In the genomic region with DNA sequence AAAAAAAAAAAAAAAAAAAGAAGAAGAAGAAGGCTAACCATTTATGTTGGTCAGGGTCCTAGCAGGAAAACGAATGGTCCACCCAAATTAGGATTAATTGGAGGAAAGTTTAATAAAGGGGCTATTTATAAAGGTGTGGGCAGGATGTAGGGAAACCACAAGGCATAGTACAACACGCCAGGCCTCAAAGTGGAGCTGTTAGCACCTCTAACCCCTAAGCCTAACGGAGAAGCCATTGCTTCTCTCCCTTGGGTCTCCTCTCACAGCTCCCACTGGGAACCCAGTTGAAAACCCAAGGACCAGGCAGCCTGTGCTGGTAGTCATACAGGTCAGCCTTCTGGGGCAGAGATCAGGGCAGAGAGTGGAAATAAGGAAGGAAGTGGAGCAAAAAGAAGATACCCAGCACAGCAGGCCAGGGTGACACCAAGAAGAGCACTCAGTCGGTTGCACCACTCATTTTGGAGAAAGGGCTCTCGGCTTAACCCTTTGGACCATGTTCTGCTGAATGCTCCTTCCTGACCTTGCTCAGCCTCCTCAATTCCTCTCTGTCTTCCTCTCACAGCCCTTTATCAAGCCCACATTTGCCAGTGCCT, we compare ENCODE assay signal across 13 cellular contexts. TPM values are rescaled to one million over a fixed set of nuclear protein-coding genes. Genes with fewer than 3 reads are reported as not detected.
DNase-seq lines count a peak whose midpoint lies in the region; ATAC-seq and TF ChIP-seq lines count a peak whose summit lies in the region.
"Had no signal": no experiment of that assay in that cellular context is flagged by ENCODE, and none has a peak within 500 bp of the region (broad histone marks: within the 10 kb centered on the region; RNA-seq: fewer than 3 reads in every experiment).

No MANE protein-coding gene starts in this region.

- peaks cover 0 to 22% (median 4%) of the 10 kb centered on the region in 4 donors for H3K4me1 ChIP-seq in Peyer's patch

- H3K9me3 ChIP-seq in Peyer's patch, result no peaks in the 10 kb centered on the region

- H3K27me3 ChIP-seq in Peyer's patch, result no peaks in the 10 kb centered on the region

- no peaks in the 10 kb centered on the region for H3K36me3 ChIP-seq in Peyer's patch

- peak overlapping the region; percentile 65 for H3K4me3 Mint-ChIP-seq in activated naive CD8-positive, alpha-beta T cell treated with anti-CD3 and anti-CD28 coated beads, Interleukin-2, amount 10 ng/mL, durations not matched to agents 7 days and 5 days
- no peak overlapping the region for H3K4me3 Mint-ChIP-seq in activated naive CD8-positive, alpha-beta T cell treated with anti-CD3 and anti-CD28 coated beads for 36 hours
- H3K4me3 Mint-ChIP-seq in immature natural killer cell, result peak overlapping the region; percentile 6 to 61 (median 40)
- no peak overlapping the region for H3K4me3 Mint-ChIP-seq in stimulated activated naive B cell treated with anti-CD40 and anti-IgM and Interleukin-4, amounts not matched to agents 10 μg/mL and 1 μg/mL and 100 μg/mL, for 72 hours

- peaks cover 7% of the 10 kb centered on the region for H3K27me3 Mint-ChIP-seq in activated naive CD8-positive, alpha-beta T cell treated with anti-CD3 and anti-CD28 coated beads, Interleukin-2, amount 10 ng/mL, durations not matched to agents 7 days and 5 days
- H3K27me3 Mint-ChIP-seq in activated naive CD8-positive, alpha-beta T cell treated with anti-CD3 and anti-CD28 coated beads for 36 hours, result no peaks in the 10 kb centered on the region
- peaks cover 0 to 2% (median 0%) of the 10 kb centered on the region in 3 donors for H3K27me3 Mint-ChIP-seq in immature natural killer cell (ENCODE audit: low read depth in 3 of 3)
- no peaks in the 10 kb centered on the region for H3K27me3 Mint-ChIP-seq in stimulated activated naive B cell treated with anti-CD40 and anti-IgM and Interleukin-4, amounts not matched to agents 10 μg/mL and 1 μg/mL and 100 μg/mL, for 72 hours

- no peak for DNase-seq in activated naive CD8-positive, alpha-beta T cell treated with anti-CD3 and anti-CD28 coated beads, Interleukin-2, amount 10 ng/mL, durations not matched to agents 7 days and 5 days
- DNase-seq in activated naive CD8-positive, alpha-beta T cell treated with anti-CD3 and anti-CD28 coated beads for 36 hours, result no peak
- DNase-seq in Peyer's patch, result peak in 2 of 3 donors; percentile 44 to 49
- peak in 2 of 3 donors; percentile 31 to 34 for DNase-seq in immature natural killer cell
- no peak for DNase-seq in stimulated activated naive B cell treated with anti-CD40 and anti-IgM and Interleukin-4, amounts not matched to agents 10 μg/mL and 1 μg/mL and 100 μg/mL, for 72 hours
- no peak for DNase-seq in 8988T
- no peak for DNase-seq in NCI-H146 treated with DMSO at 0.1 percent for 48 hours (lab: John Stamatoyannopoulos, UW; ENCODE audit: unreplicated experiment)
- DNase-seq: activated naive CD4-positive, alpha-beta T cell treated with Interleukin-2 at 50 U/mL for 16 hours; effector CD4-positive, alpha-beta T cell; NCI-H1694 treated with DMSO at 0.1 percent for 48 hours; NCI-H748 treated with DMSO at 0.1 percent for 48 hours; SHP77 treated with DMSO at 0.1 percent for 48 hours had no signal

- no peaks in the 10 kb centered on the region for H3K36me3 Mint-ChIP-seq in activated naive CD8-positive, alpha-beta T cell treated with anti-CD3 and anti-CD28 coated beads, Interleukin-2, amount 10 ng/mL, durations not matched to agents 7 days and 5 days
- H3K36me3 Mint-ChIP-seq in activated naive CD8-positive, alpha-beta T cell treated with anti-CD3 and anti-CD28 coated beads for 36 hours, result no peaks in the 10 kb centered on the region
- peaks cover 4 to 7% (median 4%) of the 10 kb centered on the region in 3 donors for H3K36me3 Mint-ChIP-seq in immature natural killer cell
- no peaks in the 10 kb centered on the region for H3K36me3 Mint-ChIP-seq in stimulated activated naive B cell treated with anti-CD40 and anti-IgM and Interleukin-4, amounts not matched to agents 10 μg/mL and 1 μg/mL and 100 μg/mL, for 72 hours

- H3K4me1 Mint-ChIP-seq in activated naive CD8-positive, alpha-beta T cell treated with anti-CD3 and anti-CD28 coated beads, Interleukin-2, amount 10 ng/mL, durations not matched to agents 7 days and 5 days, result peaks cover 19% of the 10 kb centered on the region
- H3K4me1 Mint-ChIP-seq in activated naive CD8-positive, alpha-beta T cell treated with anti-CD3 and anti-CD28 coated beads for 36 hours, result peaks cover 24% of the 10 kb centered on the region
- H3K4me1 Mint-ChIP-seq in immature natural killer cell, result peaks cover 18 to 20% of the 10 kb centered on the region in 2 donors
- H3K4me1 Mint-ChIP-seq in stimulated activated naive B cell treated with anti-CD40 and anti-IgM and Interleukin-4, amounts not matched to agents 10 μg/mL and 1 μg/mL and 100 μg/mL, for 72 hours, result peaks cover 11 to 12% of the 10 kb centered on the region in 2 donors

- H3K9me3 Mint-ChIP-seq in activated naive CD8-positive, alpha-beta T cell treated with anti-CD3 and anti-CD28 coated beads, Interleukin-2, amount 10 ng/mL, durations not matched to agents 7 days and 5 days, result no peaks in the 10 kb centered on the region
- H3K9me3 Mint-ChIP-seq in activated naive CD8-positive, alpha-beta T cell treated with anti-CD3 and anti-CD28 coated beads for 36 hours, result no peaks in the 10 kb centered on the region
- no peaks in the 10 kb centered on the region for H3K9me3 Mint-ChIP-seq in immature natural killer cell
- H3K9me3 Mint-ChIP-seq in stimulated activated naive B cell treated with anti-CD40 and anti-IgM and Interleukin-4, amounts not matched to agents 10 μg/mL and 1 μg/mL and 100 μg/mL, for 72 hours, result no peaks in the 10 kb centered on the region

- peak; percentile 53 for ATAC-seq in activated naive CD8-positive, alpha-beta T cell treated with anti-CD3 and anti-CD28 coated beads, Interleukin-2, amount 10 ng/mL, durations not matched to agents 7 days and 5 days (ENCODE audit: low read depth)
- ATAC-seq in stimulated activated naive B cell treated with anti-CD40 and anti-IgM and Interleukin-4, amounts not matched to agents 10 μg/mL and 1 μg/mL and 100 μg/mL, for 72 hours (replicated peaks), result peak; percentile 46
- ATAC-seq in GM18519 (IDR thresholded peaks at IDR 0.05; ENCODE audit: low FRiP score, unreplicated experiment), result no peak

- H3K4me3 ChIP-seq in Peyer's patch, result no peak overlapping the region

- POLR2A ChIA-PET in activated naive CD8-positive, alpha-beta T cell treated with anti-CD3 and anti-CD28 coated beads, Interleukin-2, amount 10 ng/mL, durations not matched to agents 7 days and 5 days (lab: Charles Lee), result interaction anchor here (0.7 to 1.0 kb wide), 4 partner anchors 9 to 479 kb away, joined by 3 to 6 read pairs (median 4); no protein-coding TSS in a partner anchor

- TF ChIP-seq POLR2A in Peyer's patch (IDR thresholded peaks at IDR 0.05), result no peak

- peak overlapping the region; percentile 60 for H3K27ac Mint-ChIP-seq in activated naive CD8-positive, alpha-beta T cell treated with anti-CD3 and anti-CD28 coated beads, Interleukin-2, amount 10 ng/mL, durations not matched to agents 7 days and 5 days
- no peak overlapping the region for H3K27ac Mint-ChIP-seq in activated naive CD8-positive, alpha-beta T cell treated with anti-CD3 and anti-CD28 coated beads for 36 hours
- H3K27ac Mint-ChIP-seq in immature natural killer cell, result peak overlapping the region; percentile 26 to 77 (median 68)
- H3K27ac Mint-ChIP-seq in stimulated activated naive B cell treated with anti-CD40 and anti-IgM and Interleukin-4, amounts not matched to agents 10 μg/mL and 1 μg/mL and 100 μg/mL, for 72 hours, result peak overlapping the region; percentile 45

- no peak for TF ChIP-seq CTCF in Peyer's patch (IDR thresholded peaks at IDR 0.05)

- no peak overlapping the region for H3K27ac ChIP-seq in Peyer's patch

RNA-seq across cellular contexts. Expression of a gene that starts 8.8 kb away (rescaled TPM):
- total RNA-seq in activated naive CD8-positive, alpha-beta T cell treated with anti-CD3 and anti-CD28 coated beads, Interleukin-2, amount 10 ng/mL, durations not matched to agents 7 days and 5 days, result 10 to 100 TPM; 56.5 to 58.1 TPM
- 1 to 10 TPM; 5.3 to 6.6 TPM for total RNA-seq in activated naive CD8-positive, alpha-beta T cell treated with anti-CD3 and anti-CD28 coated beads for 36 hours
- 10 to 100 TPM in 2 of 4 donors, 1 to 10 TPM in 2; 8.6 to 31.4 (median 11.6) TPM for total RNA-seq in Peyer's patch
- 100 to 1,000 TPM; 327 to 486 (median 374) TPM for polyA plus RNA-seq in immature natural killer cell

RNA-seq across cellular contexts. Expression of a gene that starts 41.4 kb away (rescaled TPM):
- total RNA-seq in activated naive CD8-positive, alpha-beta T cell treated with anti-CD3 and anti-CD28 coated beads, Interleukin-2, amount 10 ng/mL, durations not matched to agents 7 days and 5 days, result under 1 TPM; 0.14 to 0.26 TPM
- not detected for total RNA-seq in activated naive CD8-positive, alpha-beta T cell treated with anti-CD3 and anti-CD28 coated beads for 36 hours
- total RNA-seq in Peyer's patch, result not detected
- under 1 TPM in 1 of 3 donors, not detected in 2; 0.43 TPM for polyA plus RNA-seq in immature natural killer cell

Comparison
In these comparisons a context has a peak if more than half of its experiments do, and no peak if none do; other contexts are left out.
1. H3K4me3 Mint-ChIP-seq: peak in activated naive CD8-positive, alpha-beta T cell treated with anti-CD3 and anti-CD28 coated beads, Interleukin-2, amount 10 ng/mL, durations not matched to agents 7 days and 5 days (single experiment) and immature natural killer cell (5 of 5); none in activated naive CD8-positive, alpha-beta T cell treated with anti-CD3 and anti-CD28 coated beads for 36 hours (single experiment) and stimulated activated naive B cell treated with anti-CD40 and anti-IgM and Interleukin-4, amounts not matched to agents 10 μg/mL and 1 μg/mL and 100 μg/mL, for 72 hours (0 of 2).
2. DNase-seq: peak in Peyer's patch (2 of 3) and immature natural killer cell (2 of 3); none in activated naive CD8-positive, alpha-beta T cell treated with anti-CD3 and anti-CD28 coated beads, Interleukin-2, amount 10 ng/mL, durations not matched to agents 7 days and 5 days (single experiment), activated naive CD8-positive, alpha-beta T cell treated with anti-CD3 and anti-CD28 coated beads for 36 hours (single experiment), stimulated activated naive B cell treated with anti-CD40 and anti-IgM and Interleukin-4, amounts not matched to agents 10 μg/mL and 1 μg/mL and 100 μg/mL, for 72 hours (single experiment), 8988T (single experiment) and NCI-H146 treated with DMSO at 0.1 percent for 48 hours (single experiment).